ENCODE assay signal across 1 cellular context in the genomic region with DNA sequence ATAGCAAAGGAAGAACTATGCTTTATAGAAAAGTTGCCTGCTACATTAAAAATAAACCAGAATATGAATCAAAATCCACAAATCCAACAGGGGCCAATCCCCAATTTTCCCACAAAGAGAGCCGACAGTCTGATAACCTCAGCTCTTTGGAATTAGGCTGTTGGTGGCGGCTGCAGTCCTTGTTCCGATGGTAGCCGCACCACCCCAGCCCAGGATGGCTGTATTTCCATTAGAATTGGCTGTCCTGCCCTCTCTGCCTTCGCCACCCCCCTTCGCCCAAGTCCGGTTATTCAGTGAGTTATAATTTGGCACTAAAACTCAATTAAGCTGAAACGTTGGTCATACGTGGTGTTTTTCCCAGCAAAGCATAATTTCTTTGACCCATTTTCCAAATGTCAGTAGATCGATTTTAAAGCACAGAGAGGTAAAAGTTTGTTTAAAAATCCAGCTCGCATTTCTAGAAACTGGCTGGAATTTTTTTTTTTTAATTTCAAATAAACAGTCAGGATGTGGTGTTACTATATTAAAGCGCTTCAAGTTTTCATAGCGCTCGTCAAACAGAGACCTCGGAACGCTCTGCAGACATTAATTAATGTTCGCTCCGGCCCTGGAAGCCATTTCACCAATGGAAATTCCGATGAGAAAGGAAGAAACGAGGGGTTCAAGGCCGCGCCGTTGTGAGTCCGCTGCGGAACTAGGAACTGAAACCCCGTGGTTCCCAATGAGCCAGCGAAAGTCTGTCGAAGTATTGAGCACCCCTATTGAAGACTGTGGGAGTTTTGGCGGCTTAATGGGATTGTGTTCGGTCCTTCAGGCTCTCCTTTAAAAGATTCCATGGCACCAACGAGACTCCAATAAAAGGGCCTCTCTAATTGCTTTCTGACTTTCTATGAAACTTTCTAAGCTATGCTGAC.
TF ChIP-seq lines count a peak whose summit lies in the region.

No MANE protein-coding gene starts in this region.

TF ChIP-seq in GM12878, 131 proteins besides CTCF, POLR2A, EP300 and RAD21:
- no peak for TF ChIP-seq RAD51 (IDR thresholded peaks at IDR 0.05)
- TF ChIP-seq NR2C2 (IDR thresholded peaks at IDR 0.05; ENCODE audit: borderline replicate concordance, control insufficient read depth, insufficient read length, low read depth) = no peak
- no peak for TF ChIP-seq SMARCA5 (IDR thresholded peaks at IDR 0.05)
- TF ChIP-seq ZNF217 (IDR thresholded peaks at IDR 0.05) = no peak
- 0 out of 2 replicates have a peak, but pooled peaks have one; percentile 17 for TF ChIP-seq SPI1 (IDR thresholded peaks at IDR 0.05; ENCODE audit: borderline replicate concordance, insufficient read depth, low read depth, low read length)
- no peak for TF ChIP-seq SMAD5 (IDR thresholded peaks at IDR 0.05; ENCODE audit: low read depth)
